13 cellular contexts compared by ENCODE assay signal in genomic region chr4:173248690-173249089, GRCh38.
A peak's percentile ranks its signal among the peaks of the same experiment; 100 is the strongest.
DNase-seq lines count a peak whose midpoint lies in the region; ATAC-seq and TF ChIP-seq lines count a peak whose summit lies in the region.
"Had no signal": no experiment of that assay in that cellular context is flagged by ENCODE, and none has a peak within 500 bp of the region (broad histone marks: within the 10 kb centered on the region; RNA-seq: fewer than 3 reads in every experiment).

No MANE protein-coding gene starts in this region.

- H3K36me3 ChIP-seq in KMS-11 (ENCODE audit: insufficient read depth) (no peaks in the 10 kb centered on the region), Panc1 (ENCODE audit: control insufficient read depth, insufficient read depth, low read length) (peaks cover 3% of the 10 kb centered on the region; the same call in 1 of the 2 replicates)
- H3K36me3 ChIP-seq: HAP-1 had no signal

- CTCF ChIA-PET in Panc1 (lab: Charles Lee): no interaction called here

- peak overlapping the region; percentile 96 for H3K4me2 ChIP-seq in KMS-11
- H3K4me2 ChIP-seq: GM23338 had no signal

- ATAC-seq in Panc1: no peak
- no peak for ATAC-seq in HG03095 (IDR thresholded peaks at IDR 0.05; ENCODE audit: unreplicated experiment)
- ATAC-seq in GM21786 (IDR thresholded peaks at IDR 0.05; ENCODE audit: unreplicated experiment): no peak
- ATAC-seq: GM23338 had no signal

- no peak overlapping the region for H3K9ac ChIP-seq in KMS-11

- no peaks in the 10 kb centered on the region for H3K9me3 ChIP-seq in Panc1 (ENCODE audit: control insufficient read depth, insufficient read depth, low read depth, low read length)
- H3K9me3 ChIP-seq: HAP-1 had no signal

- H3K27me3 ChIP-seq in KMS-11 (ENCODE audit: insufficient read depth, low read depth): no peaks in the 10 kb centered on the region
- no peaks in the 10 kb centered on the region for H3K27me3 ChIP-seq in Panc1 (ENCODE audit: control insufficient read depth, insufficient read depth, low read length)

- in situ Hi-C loops in Panc1 (cut with HindIII; ENCODE audit: low pct_unique_long_range_greater_than_20kb, low sequenced_read_pairs): no loop called here

- peaks cover 86% of the 10 kb centered on the region for H3K79me2 ChIP-seq in KMS-11 (ENCODE audit: insufficient read depth, low read depth)

- TF ChIP-seq CTCF in KMS-11 (conservative IDR thresholded peaks at IDR 0.05; ENCODE audit: low read depth, low read length) (no peak), Panc1 (IDR thresholded peaks at IDR 0.05) (no peak)

- no peak overlapping the region for H2AFZ ChIP-seq in KMS-11 (ENCODE audit: low read depth)
- H2AFZ ChIP-seq: GM23338 had no signal

- BruUV-seq in Panc1 (replicated peaks; lab: Mats Ljungman, UMichigan): no TSS peak

- intact Hi-C loops in Panc1 (cut with micrococcal nuclease; ENCODE audit: unreplicated experiment): no loop called here

- H3K4me3 ChIP-seq in KMS-11 (IDR thresholded peaks at IDR 0.05; ENCODE audit: insufficient read depth, low read depth, low read length) (no peak overlapping the region), Panc1 (ENCODE audit: low read depth in 2 of 2, low read length in 2 of 2) (no peak overlapping the region)
- H3K4me3 ChIP-seq: GM23338, HAP-1 had no signal

- POLR2A ChIA-PET in Panc1 (lab: Charles Lee): no interaction called here

- H4K20me1 ChIP-seq in KMS-11 (ENCODE audit: insufficient read depth): no peaks in the 10 kb centered on the region

- H3K27ac ChIP-seq in KMS-11 (peak overlapping the region; percentile 86; the same call in 1 of the 2 replicates), Panc1 (ENCODE audit: low read length) (peak overlapping the region; percentile 98)

- H3K4me1 ChIP-seq in KMS-11 (ENCODE audit: low read depth, poor library complexity, severe bottlenecking) (peaks cover 99% of the 10 kb centered on the region), Panc1 (ENCODE audit: control insufficient read depth, insufficient read depth, low read length) (peaks cover 86% of the 10 kb centered on the region)

- DNase-seq in Panc1 (ENCODE audit: low read depth, low spot score) (no peak), renal cortical epithelial cell (ENCODE audit: low read depth) (peak; percentile 15), COLO829 (ENCODE audit: low spot score) (no peak)
- DNase-seq: C1 segment of cervical spinal cord; CD4-positive, alpha-beta memory T cell; DMS 273 treated with DMSO at 0.1 percent for 48 hours; DMS79; GF-D8 had no signal
